ENCODE assay signal across 23 cellular contexts in the genomic region with DNA sequence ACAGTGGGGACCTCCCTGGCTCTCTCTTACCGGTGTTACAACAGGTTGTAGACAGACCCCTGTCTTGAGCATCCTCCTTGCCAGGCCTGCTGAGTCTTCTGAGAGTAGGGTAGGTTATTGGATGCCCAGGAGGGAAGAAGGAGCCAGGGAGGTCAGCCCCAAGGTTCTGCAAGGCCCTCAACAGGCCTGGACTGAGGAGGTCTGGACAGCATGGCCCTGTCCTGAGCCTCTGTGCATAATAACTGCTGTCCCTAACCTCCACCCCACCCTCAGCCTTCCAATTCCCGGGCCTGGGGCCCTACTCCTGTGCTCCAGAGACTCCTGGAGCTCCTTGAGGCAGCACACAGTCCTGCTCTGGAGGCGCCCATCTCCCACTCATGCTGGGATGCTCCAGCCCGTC. TPM values are rescaled to one million over a fixed set of nuclear protein-coding genes. Genes with fewer than 3 reads are reported as not detected.
DNase-seq lines count a peak whose midpoint lies in the region; ATAC-seq lines count a peak whose summit lies in the region.
"Had no signal": no experiment of that assay in that cellular context is flagged by ENCODE, and none has a peak within 500 bp of the region (broad histone marks: within the 10 kb centered on the region; RNA-seq: fewer than 3 reads in every experiment).

No MANE protein-coding gene starts in this region.

- POLR2A ChIA-PET in activated CD4-positive, alpha-beta memory T cell treated with anti-CD3 and anti-CD28 coated beads for 36 hours (lab: Charles Lee), result no interaction called here

- ATAC-seq in stimulated activated naive CD8-positive, alpha-beta T cell treated with anti-CD3 and anti-CD28 coated beads, Interleukin-15, Interleukin-2, amounts not matched to agents 100 U/mL and 50 U/mL, for 24 hours, result no peak
- ATAC-seq in HG03354 (IDR thresholded peaks at IDR 0.05; ENCODE audit: poor library complexity, severe bottlenecking, unreplicated experiment) (peak; percentile 5), HG02973 (IDR thresholded peaks at IDR 0.05; ENCODE audit: unreplicated experiment) (no peak)
- no peak for ATAC-seq in activated naive CD8-positive, alpha-beta T cell treated with anti-CD3 and anti-CD28 coated beads, Interleukin-2, amount 50 U/mL, for 24 hours
- ATAC-seq: activated CD8-positive, alpha-beta memory T cell treated with anti-CD3 and anti-CD28 coated beads, Interleukin-2, amount 10 ng/mL, durations not matched to agents 7 days and 5 days; gastrocnemius medialis had no signal

- H3K4me3 Mint-ChIP-seq in stimulated activated naive CD8-positive, alpha-beta T cell treated with anti-CD3 and anti-CD28 coated beads, Interleukin-15, Interleukin-2, amounts not matched to agents 100 ng/mL and 50 ng/mL, for 24 hours, result peak overlapping the region; percentile 78
- peak overlapping the region; percentile 58 for H3K4me3 Mint-ChIP-seq in activated naive CD8-positive, alpha-beta T cell treated with anti-CD3 and anti-CD28 coated beads, Interleukin-2, amount 50 U/mL, for 24 hours
- no peak overlapping the region for H3K4me3 Mint-ChIP-seq in activated T-helper 2 cell treated with anti-CD3 and anti-CD28 coated beads, Interferon-gamma antibody, Interleukin-2, Interleukin-4, amounts not matched to agents 10 μg/mL and 5 μg/mL and 100 μg/mL, durations not matched to agents 14 hours and 24 hours and 36 hours (ENCODE audit: low read depth)
- no peak overlapping the region for H3K4me3 Mint-ChIP-seq in activated CD4-positive, alpha-beta memory T cell treated with anti-CD3 and anti-CD28 coated beads for 36 hours
- H3K4me3 Mint-ChIP-seq: activated CD8-positive, alpha-beta memory T cell treated with anti-CD3 and anti-CD28 coated beads, Interleukin-2, amount 10 ng/mL, durations not matched to agents 7 days and 5 days; CD4-positive, alpha-beta memory T cell had no signal

- peaks cover 42% of the 10 kb centered on the region for H3K4me1 Mint-ChIP-seq in stimulated activated naive CD8-positive, alpha-beta T cell treated with anti-CD3 and anti-CD28 coated beads, Interleukin-15, Interleukin-2, amounts not matched to agents 100 ng/mL and 50 ng/mL, for 24 hours (ENCODE audit: low read depth)
- peaks cover 29% of the 10 kb centered on the region for H3K4me1 Mint-ChIP-seq in activated naive CD8-positive, alpha-beta T cell treated with anti-CD3 and anti-CD28 coated beads, Interleukin-2, amount 50 U/mL, for 24 hours
- peaks cover 19% of the 10 kb centered on the region for H3K4me1 Mint-ChIP-seq in activated T-helper 2 cell treated with anti-CD3 and anti-CD28 coated beads, Interferon-gamma antibody, Interleukin-2, Interleukin-4, amounts not matched to agents 10 μg/mL and 5 μg/mL and 100 μg/mL, durations not matched to agents 14 hours and 24 hours and 36 hours (ENCODE audit: low read depth)
- H3K4me1 Mint-ChIP-seq in activated CD4-positive, alpha-beta memory T cell treated with anti-CD3 and anti-CD28 coated beads for 36 hours (ENCODE audit: low read depth), result peaks cover 16% of the 10 kb centered on the region

- H3K9me3 Mint-ChIP-seq in stimulated activated naive CD8-positive, alpha-beta T cell treated with anti-CD3 and anti-CD28 coated beads, Interleukin-15, Interleukin-2, amounts not matched to agents 100 ng/mL and 50 ng/mL, for 24 hours, result no peaks in the 10 kb centered on the region
- H3K9me3 Mint-ChIP-seq in activated naive CD8-positive, alpha-beta T cell treated with anti-CD3 and anti-CD28 coated beads, Interleukin-2, amount 50 U/mL, for 24 hours, result no peaks in the 10 kb centered on the region
- H3K9me3 Mint-ChIP-seq in activated T-helper 2 cell treated with anti-CD3 and anti-CD28 coated beads, Interferon-gamma antibody, Interleukin-2, Interleukin-4, amounts not matched to agents 10 μg/mL and 5 μg/mL and 100 μg/mL, durations not matched to agents 14 hours and 24 hours and 36 hours, result no peaks in the 10 kb centered on the region
- no peaks in the 10 kb centered on the region for H3K9me3 Mint-ChIP-seq in activated CD4-positive, alpha-beta memory T cell treated with anti-CD3 and anti-CD28 coated beads for 36 hours
- H3K9me3 Mint-ChIP-seq: CD4-positive, alpha-beta memory T cell had no signal

- no peak for DNase-seq in stimulated activated naive CD8-positive, alpha-beta T cell treated with anti-CD3 and anti-CD28 coated beads, Interleukin-15, Interleukin-2, amounts not matched to agents 100 U/mL and 50 U/mL, for 24 hours
- no peak for DNase-seq in activated naive CD8-positive, alpha-beta T cell treated with anti-CD3 and anti-CD28 coated beads, Interleukin-2, amount 50 U/mL, for 24 hours
- DNase-seq in NCI-H2107 (lab: John Stamatoyannopoulos, UW), result no peak
- DNase-seq in activated T-helper 2 cell treated with anti-CD3 and anti-CD28 coated beads, Interferon-gamma antibody, Interleukin-2, Interleukin-4, amounts not matched to agents 10 μg/mL and 5 μg/mL and 100 μg/mL, durations not matched to agents 14 hours and 24 hours and 36 hours (ENCODE audit: low spot score), result no peak
- no peak for DNase-seq in activated CD4-positive, alpha-beta memory T cell treated with anti-CD3 and anti-CD28 coated beads for 36 hours
- DNase-seq: activated CD8-positive, alpha-beta memory T cell treated with anti-CD3 and anti-CD28 coated beads, Interleukin-2, amount 10 ng/mL, durations not matched to agents 7 days and 5 days; activated gamma-delta T cell treated with Interleukin-2 at 50 U/mL for 16 hours; amygdala; central memory CD4-positive, alpha-beta T cell; DMS79 treated with DMSO at 0.1 percent for 48 hours; erythroblast; gastrocnemius medialis; GOT3; kidney glomerular epithelial cell; NCI-H1048; NCI-H526 treated with DMSO at 0.1 percent for 48 hours; transverse colon had no signal

- intact Hi-C loops in activated T-helper 2 cell treated with anti-CD3 and anti-CD28 coated beads, Interferon-gamma antibody, Interleukin-2, Interleukin-4, amounts not matched to agents 10 μg/mL and 5 μg/mL and 100 μg/mL, durations not matched to agents 14 hours and 24 hours and 36 hours (cut with micrococcal nuclease), result no loop called here
- intact Hi-C loops in activated CD4-positive, alpha-beta memory T cell treated with anti-CD3 and anti-CD28 coated beads for 36 hours (cut with micrococcal nuclease), result no loop called here

- CTCF ChIA-PET in activated CD4-positive, alpha-beta memory T cell treated with anti-CD3 and anti-CD28 coated beads for 36 hours (lab: Charles Lee), result no interaction called here

- no peak overlapping the region for H3K27ac Mint-ChIP-seq in stimulated activated naive CD8-positive, alpha-beta T cell treated with anti-CD3 and anti-CD28 coated beads, Interleukin-15, Interleukin-2, amounts not matched to agents 100 ng/mL and 50 ng/mL, for 24 hours
- H3K27ac Mint-ChIP-seq in activated naive CD8-positive, alpha-beta T cell treated with anti-CD3 and anti-CD28 coated beads, Interleukin-2, amount 50 U/mL, for 24 hours, result peak overlapping the region; percentile 3
- no peak overlapping the region for H3K27ac Mint-ChIP-seq in activated T-helper 2 cell treated with anti-CD3 and anti-CD28 coated beads, Interferon-gamma antibody, Interleukin-2, Interleukin-4, amounts not matched to agents 10 μg/mL and 5 μg/mL and 100 μg/mL, durations not matched to agents 14 hours and 24 hours and 36 hours
- no peak overlapping the region for H3K27ac Mint-ChIP-seq in activated CD4-positive, alpha-beta memory T cell treated with anti-CD3 and anti-CD28 coated beads for 36 hours
- H3K27ac Mint-ChIP-seq: activated CD8-positive, alpha-beta memory T cell treated with anti-CD3 and anti-CD28 coated beads, Interleukin-2, amount 10 ng/mL, durations not matched to agents 7 days and 5 days; CD4-positive, alpha-beta memory T cell had no signal

- peaks cover 13% of the 10 kb centered on the region for H3K27me3 Mint-ChIP-seq in stimulated activated naive CD8-positive, alpha-beta T cell treated with anti-CD3 and anti-CD28 coated beads, Interleukin-15, Interleukin-2, amounts not matched to agents 100 ng/mL and 50 ng/mL, for 24 hours
- H3K27me3 Mint-ChIP-seq in activated naive CD8-positive, alpha-beta T cell treated with anti-CD3 and anti-CD28 coated beads, Interleukin-2, amount 50 U/mL, for 24 hours, result peaks cover 8% of the 10 kb centered on the region
- H3K27me3 Mint-ChIP-seq in activated T-helper 2 cell treated with anti-CD3 and anti-CD28 coated beads, Interferon-gamma antibody, Interleukin-2, Interleukin-4, amounts not matched to agents 10 μg/mL and 5 μg/mL and 100 μg/mL, durations not matched to agents 14 hours and 24 hours and 36 hours (ENCODE audit: low read depth), result peaks cover 6% of the 10 kb centered on the region
- peaks cover 13% of the 10 kb centered on the region for H3K27me3 Mint-ChIP-seq in activated CD4-positive, alpha-beta memory T cell treated with anti-CD3 and anti-CD28 coated beads for 36 hours

- H3K36me3 Mint-ChIP-seq in stimulated activated naive CD8-positive, alpha-beta T cell treated with anti-CD3 and anti-CD28 coated beads, Interleukin-15, Interleukin-2, amounts not matched to agents 100 ng/mL and 50 ng/mL, for 24 hours (ENCODE audit: low read depth), result no peaks in the 10 kb centered on the region
- H3K36me3 Mint-ChIP-seq in activated naive CD8-positive, alpha-beta T cell treated with anti-CD3 and anti-CD28 coated beads, Interleukin-2, amount 50 U/mL, for 24 hours (ENCODE audit: low read depth), result peaks cover 1% of the 10 kb centered on the region
- H3K36me3 Mint-ChIP-seq in activated T-helper 2 cell treated with anti-CD3 and anti-CD28 coated beads, Interferon-gamma antibody, Interleukin-2, Interleukin-4, amounts not matched to agents 10 μg/mL and 5 μg/mL and 100 μg/mL, durations not matched to agents 14 hours and 24 hours and 36 hours (ENCODE audit: low read depth), result no peaks in the 10 kb centered on the region
- H3K36me3 Mint-ChIP-seq in activated CD4-positive, alpha-beta memory T cell treated with anti-CD3 and anti-CD28 coated beads for 36 hours, result no peaks in the 10 kb centered on the region
- H3K36me3 Mint-ChIP-seq: activated CD8-positive, alpha-beta memory T cell treated with anti-CD3 and anti-CD28 coated beads, Interleukin-2, amount 10 ng/mL, durations not matched to agents 7 days and 5 days; CD4-positive, alpha-beta memory T cell had no signal

RNA-seq across cellular contexts. Expression of gene CD22, which starts 0.3 kb away (rescaled TPM):
- total RNA-seq in activated T-helper 2 cell treated with anti-CD3 and anti-CD28 coated beads, Interferon-gamma antibody, Interleukin-2, Interleukin-4, amounts not matched to agents 10 μg/mL and 5 μg/mL and 100 μg/mL, durations not matched to agents 14 hours and 24 hours and 36 hours, result 4.0 and 5.5 TPM in 2 replicates
- total RNA-seq in activated CD4-positive, alpha-beta memory T cell treated with anti-CD3 and anti-CD28 coated beads for 36 hours, result 1 to 10 TPM in 1 of 2 experiments, under 1 TPM in 1; 0.75 to 1.2 TPM

RNA-seq across cellular contexts. Expression of gene FFAR1, which starts 18.4 kb away (rescaled TPM):
- 0.09 and 0.21 TPM in 2 replicates for total RNA-seq in activated T-helper 2 cell treated with anti-CD3 and anti-CD28 coated beads, Interferon-gamma antibody, Interleukin-2, Interleukin-4, amounts not matched to agents 10 μg/mL and 5 μg/mL and 100 μg/mL, durations not matched to agents 14 hours and 24 hours and 36 hours
- under 1 TPM in 1 of 2 experiments, not detected in 1; 0.12 TPM for total RNA-seq in activated CD4-positive, alpha-beta memory T cell treated with anti-CD3 and anti-CD28 coated beads for 36 hours
- total RNA-seq: activated CD8-positive, alpha-beta memory T cell treated with anti-CD3 and anti-CD28 coated beads, Interleukin-2, amount 10 ng/mL, durations not matched to agents 7 days and 5 days; CD4-positive, alpha-beta memory T cell; gastrocnemius medialis; mesenteric fat pad; SK-MEL-5 had no signal

RNA-seq across cellular contexts. Expression of gene FFAR3, which starts 28.9 kb away (rescaled TPM):
- 0.92 and 1.2 TPM in 2 replicates for total RNA-seq in activated T-helper 2 cell treated with anti-CD3 and anti-CD28 coated beads, Interferon-gamma antibody, Interleukin-2, Interleukin-4, amounts not matched to agents 10 μg/mL and 5 μg/mL and 100 μg/mL, durations not matched to agents 14 hours and 24 hours and 36 hours
- total RNA-seq in activated CD4-positive, alpha-beta memory T cell treated with anti-CD3 and anti-CD28 coated beads for 36 hours, result 1 to 10 TPM; 1.1 TPM
- total RNA-seq: activated CD8-positive, alpha-beta memory T cell treated with anti-CD3 and anti-CD28 coated beads, Interleukin-2, amount 10 ng/mL, durations not matched to agents 7 days and 5 days; CD4-positive, alpha-beta memory T cell; gastrocnemius medialis; SK-MEL-5 had no signal

RNA-seq across cellular contexts. Expression of gene MAG, which starts 37.4 kb away (rescaled TPM):
- 0.32 and 0.37 TPM in 2 replicates for total RNA-seq in activated T-helper 2 cell treated with anti-CD3 and anti-CD28 coated beads, Interferon-gamma antibody, Interleukin-2, Interleukin-4, amounts not matched to agents 10 μg/mL and 5 μg/mL and 100 μg/mL, durations not matched to agents 14 hours and 24 hours and 36 hours
- under 1 TPM; 0.43 to 0.44 TPM for total RNA-seq in activated CD4-positive, alpha-beta memory T cell treated with anti-CD3 and anti-CD28 coated beads for 36 hours
- total RNA-seq: CD4-positive, alpha-beta memory T cell; mesenteric fat pad; SK-MEL-5; transverse colon had no signal

RNA-seq across cellular contexts. Expression of gene GPR42, which starts 41.5 kb away (rescaled TPM):
- 0.18 and 0.51 TPM in 2 replicates for total RNA-seq in activated T-helper 2 cell treated with anti-CD3 and anti-CD28 coated beads, Interferon-gamma antibody, Interleukin-2, Interleukin-4, amounts not matched to agents 10 μg/mL and 5 μg/mL and 100 μg/mL, durations not matched to agents 14 hours and 24 hours and 36 hours
- under 1 TPM in 1 of 2 experiments, not detected in 1; 0.17 TPM for total RNA-seq in activated CD4-positive, alpha-beta memory T cell treated with anti-CD3 and anti-CD28 coated beads for 36 hours
- total RNA-seq: CD4-positive, alpha-beta memory T cell; gastrocnemius medialis; SK-MEL-5; transverse colon had no signal

Comparison
In these comparisons a context has a peak if more than half of its experiments do, and no peak if none do; other contexts are left out.
1. H3K4me3 Mint-ChIP-seq: peak in stimulated activated naive CD8-positive, alpha-beta T cell treated with anti-CD3 and anti-CD28 coated beads, Interleukin-15, Interleukin-2, amounts not matched to agents 100 ng/mL and 50 ng/mL, for 24 hours (single experiment) and activated naive CD8-positive, alpha-beta T cell treated with anti-CD3 and anti-CD28 coated beads, Interleukin-2, amount 50 U/mL, for 24 hours (single experiment); none in activated T-helper 2 cell treated with anti-CD3 and anti-CD28 coated beads, Interferon-gamma antibody, Interleukin-2, Interleukin-4, amounts not matched to agents 10 μg/mL and 5 μg/mL and 100 μg/mL, durations not matched to agents 14 hours and 24 hours and 36 hours (single experiment) and activated CD4-positive, alpha-beta memory T cell treated with anti-CD3 and anti-CD28 coated beads for 36 hours (single experiment).